Comparison of ENCODE assay signal across 9 cellular contexts in the genomic region with DNA sequence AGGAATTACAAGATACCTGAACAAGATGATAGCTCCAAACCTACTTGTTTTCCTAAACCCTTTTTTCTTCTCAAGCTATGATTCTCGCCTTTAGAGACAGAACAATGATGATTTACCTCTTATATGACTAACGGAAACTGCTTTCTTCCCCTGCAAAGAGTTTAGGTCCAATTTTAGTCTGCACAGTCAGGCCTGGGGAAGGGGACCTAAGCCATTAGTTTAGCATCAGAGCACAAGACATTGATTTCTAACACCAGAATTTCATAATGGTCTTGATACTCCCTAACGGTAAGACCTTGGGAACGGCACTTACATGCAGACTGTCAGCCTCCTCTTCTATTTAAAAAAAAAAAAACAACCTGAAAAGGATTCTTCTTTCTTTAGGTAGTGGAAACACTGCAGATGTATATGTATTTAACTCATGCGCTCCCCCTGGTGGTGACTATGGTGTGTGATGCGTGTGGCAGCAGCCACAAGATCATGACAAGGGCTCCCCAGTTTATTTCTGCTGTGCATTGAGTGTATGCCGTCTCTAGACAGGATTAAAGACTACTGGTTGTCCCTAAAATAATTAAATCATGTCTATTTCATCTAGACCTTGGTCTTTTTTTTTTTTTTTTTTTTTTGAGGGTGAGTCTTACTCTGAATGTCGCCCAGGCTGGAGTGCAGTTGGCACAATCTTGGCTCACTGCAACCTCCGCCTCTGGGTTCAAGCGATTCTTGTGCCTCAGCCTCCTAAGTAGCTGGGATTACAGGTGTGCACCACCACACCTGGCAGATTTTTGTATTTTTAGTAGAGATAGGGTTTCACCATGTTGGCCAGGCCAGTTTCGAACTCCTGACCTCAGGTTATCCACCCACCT. TPM values are rescaled to one million over a fixed set of nuclear protein-coding genes. Genes with fewer than 3 reads are reported as not detected.
DNase-seq lines count a peak whose midpoint lies in the region; ATAC-seq and TF ChIP-seq lines count a peak whose summit lies in the region.
"Had no signal": no experiment of that assay in that cellular context is flagged by ENCODE, and none has a peak within 500 bp of the region (broad histone marks: within the 10 kb centered on the region; RNA-seq: fewer than 3 reads in every experiment).

No MANE protein-coding gene starts in this region.

- no peak for TF ChIP-seq POLR2A in body of pancreas (IDR thresholded peaks at IDR 0.05)

- no peaks in the 10 kb centered on the region for H3K9me3 Mint-ChIP-seq in immature natural killer cell

- no peak overlapping the region for H3K4me3 ChIP-seq in body of pancreas
- H3K4me3 ChIP-seq: BLaER1 had no signal

- 44 to 47% methylated on average over 11 of the region's 11 CpGs for WGBS in body of pancreas, 2 donors

- H3K36me3 Mint-ChIP-seq in immature natural killer cell = peaks cover 15 to 22% (median 16%) of the 10 kb centered on the region in 3 donors

- H3K9me3 ChIP-seq in body of pancreas = no peaks in the 10 kb centered on the region
- H3K9me3 ChIP-seq: BLaER1 had no signal

- H3K27me3 Mint-ChIP-seq in immature natural killer cell (ENCODE audit: low read depth in 3 of 3) = peaks cover 0 to 3% (median 0%) of the 10 kb centered on the region in 3 donors

- peak overlapping the region in 2 of 6 donors; percentile 4 to 81 for H3K27ac Mint-ChIP-seq in immature natural killer cell

- H3K4me3 Mint-ChIP-seq in immature natural killer cell = no peak overlapping the region

- TF ChIP-seq CTCF in body of pancreas (IDR thresholded peaks at IDR 0.05) = peak; percentile 67 to 91 (median 76)

- intact Hi-C loops in body of pancreas (cut with DNase I) = loop anchor here (10.0 kb wide), 1 partner anchor 80 kb away; no protein-coding TSS in a partner anchor

- H3K4me1 Mint-ChIP-seq in immature natural killer cell = peaks cover 0 to 2% of the 10 kb centered on the region in 2 donors

- H3K36me3 ChIP-seq in body of pancreas (replicated peaks in 1 of 2; ENCODE audit: insufficient read depth in 1 of 2, low read depth in 2 of 2) = peaks cover 0 to 9% of the 10 kb centered on the region in 2 donors

- ATAC-seq in body of pancreas (peak; percentile 85), GM19455 (IDR thresholded peaks at IDR 0.05; ENCODE audit: unreplicated experiment) (no peak)

- no peak overlapping the region for H3K27ac ChIP-seq in body of pancreas
- H3K27ac ChIP-seq: BLaER1 had no signal

- H3K4me1 ChIP-seq in body of pancreas = no peaks in the 10 kb centered on the region
- H3K4me1 ChIP-seq: BLaER1 had no signal

- no peaks in the 10 kb centered on the region for H3K27me3 ChIP-seq in body of pancreas
- H3K27me3 ChIP-seq: BLaER1 had no signal

- peak; percentile 56 to 64 for DNase-seq in NCI-H2081 (lab: John Stamatoyannopoulos, UW)
- DNase-seq in NCI-H2081 treated with DMSO at 0.1 percent for 48 hours (lab: John Stamatoyannopoulos, UW) = no peak
- peak; percentile 88 for DNase-seq in NCI-H2171 treated with DMSO at 0.1 percent for 48 hours (lab: John Stamatoyannopoulos, UW)
- DNase-seq in UCSD-AML1 (lab: John Stamatoyannopoulos, UW; ENCODE audit: unreplicated experiment) = peak; percentile 72
- peak; percentile 85 to 93 (median 87) for DNase-seq in body of pancreas
- DNase-seq in immature natural killer cell = peak; percentile 70 to 80 (median 71)
- peak; percentile 89 for DNase-seq in stimulated activated CD4-positive, alpha-beta T cell treated with anti-CD3 and anti-CD28 coated beads, Interleukin-12 subunit alpha, Interleukin-12 subunit beta, amount 100 ng/mL, for 4 hours

RNA-seq across cellular contexts. Expression of gene TMEM222, which starts 37.3 kb away (rescaled TPM):
- 10 to 100 TPM in 1 of 2 donors, 1 to 10 TPM in 1; 8.6 to 20.0 TPM for total RNA-seq in body of pancreas
- 10 to 100 TPM; 56.0 to 99.3 (median 69.8) TPM for polyA plus RNA-seq in immature natural killer cell

RNA-seq across cellular contexts. Expression of gene WDTC1, which starts 50.2 kb away (rescaled TPM):
- 10 to 100 TPM; 22.7 to 28.3 TPM for total RNA-seq in body of pancreas
- 10 to 100 TPM in 1 of 3 donors, 1 to 10 TPM in 2; 3.2 to 16.4 (median 5.6) TPM for polyA plus RNA-seq in immature natural killer cell

RNA-seq across cellular contexts. Expression of gene SYTL1, which starts 57.2 kb away (rescaled TPM):
- total RNA-seq in body of pancreas = 100 to 1,000 TPM; 107 to 129 TPM
- polyA plus RNA-seq in immature natural killer cell = 100 to 1,000 TPM; 157 to 211 (median 158) TPM
